ENCODE assay signal across 1 cellular context in the genomic region with DNA sequence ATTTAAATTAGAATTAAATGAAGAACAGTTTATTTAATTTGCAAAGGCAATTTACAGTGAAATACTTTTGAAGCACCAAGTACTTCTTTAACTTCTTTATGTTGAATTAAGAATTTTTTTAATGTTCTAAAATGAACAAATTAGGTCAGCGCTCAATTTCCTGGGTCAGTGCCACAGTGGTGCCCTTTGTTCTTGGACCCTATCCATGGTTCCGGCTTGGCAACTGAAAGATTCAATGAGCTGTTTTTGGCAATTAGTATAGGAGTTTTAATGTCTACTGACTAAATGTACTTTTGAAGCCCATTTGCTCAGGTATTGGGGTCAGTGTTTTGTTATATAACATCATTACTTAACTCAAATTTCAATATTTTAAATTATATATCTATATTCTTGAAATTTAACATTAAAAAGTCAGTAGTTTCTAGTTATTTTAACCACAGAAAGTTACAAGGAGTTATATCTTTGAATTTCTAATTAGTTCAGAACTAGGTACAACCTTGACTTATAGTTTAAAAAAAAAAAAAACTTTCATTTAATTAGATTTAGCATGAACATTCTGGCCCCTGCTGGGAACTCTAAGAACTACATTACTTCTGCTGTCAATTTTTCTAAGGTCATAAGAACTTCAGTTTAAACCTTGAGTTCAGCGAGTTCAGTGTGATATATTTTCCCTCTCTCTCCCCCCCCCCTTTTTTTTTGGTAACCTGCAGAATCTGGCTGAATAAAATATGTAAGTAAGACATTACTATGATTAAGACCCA.
TF ChIP-seq lines count a peak whose summit lies in the region.

No MANE protein-coding gene starts in this region.

TF ChIP-seq in endothelial cell of umbilical vein, 7 proteins besides CTCF, POLR2A, EP300 and RAD21 (continued from another document):
- TF ChIP-seq, protein P1, sequence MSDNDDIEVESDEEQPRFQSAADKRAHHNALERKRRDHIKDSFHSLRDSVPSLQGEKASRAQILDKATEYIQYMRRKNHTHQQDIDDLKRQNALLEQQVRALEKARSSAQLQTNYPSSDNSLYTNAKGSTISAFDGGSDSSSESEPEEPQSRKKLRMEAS (IDR thresholded peaks at IDR 0.05; ENCODE audit: insufficient read depth, insufficient read length): no peak
- TF ChIP-seq FOS (IDR thresholded peaks at IDR 0.05; ENCODE audit: borderline replicate concordance, insufficient read depth, low read length) (no peak), EZH2 (IDR thresholded peaks at IDR 0.05; ENCODE audit: borderline replicate concordance, low read depth, low read length, severe bottlenecking) (no peak), MYC (IDR thresholded peaks at IDR 0.05; ENCODE audit: low read depth, low read length) (no peak), POLR2AphosphoS5 (IDR thresholded peaks at IDR 0.05; ENCODE audit: insufficient read depth, low read depth, low read length) (no peak), JUN (IDR thresholded peaks at IDR 0.05; ENCODE audit: borderline replicate concordance, insufficient read depth, insufficient read length, low read depth) (no peak)
TF ChIP-seq in endothelial cell of umbilical vein: peak in this region for 0.
